In genomic region chr14:90760591-90761316, GRCh38 we compare ENCODE assay signal across 8 cellular contexts. TPM values are rescaled to one million over a fixed set of nuclear protein-coding genes. Genes with fewer than 3 reads are reported as not detected.
DNase-seq lines count a peak whose midpoint lies in the region; ATAC-seq and TF ChIP-seq lines count a peak whose summit lies in the region.

No MANE protein-coding gene starts in this region.

- peaks cover 6% of the 10 kb centered on the region for H3K4me1 Mint-ChIP-seq in activated T-helper 1 cell treated with anti-CD3 and anti-CD28 coated beads, Interleukin-12 subunit alpha, Interleukin-12 subunit beta, Interleukin-2, Interleukin-4 antibody, amounts not matched to agents 30 ng/mL and 10 ng/mL and 1 ng/mL, durations not matched to agents 14 hours and 24 hours and 36 hours (ENCODE audit: low read depth)
- H3K4me1 Mint-ChIP-seq in CD8-positive, alpha-beta memory T cell, result peaks cover 5 to 17% (median 12%) of the 10 kb centered on the region in 3 donors

- H3K79me2 ChIP-seq in osteoblast (ENCODE audit: insufficient read depth, low read length), result no peaks in the 10 kb centered on the region

- no peaks in the 10 kb centered on the region for H3K36me3 Mint-ChIP-seq in activated T-helper 1 cell treated with anti-CD3 and anti-CD28 coated beads, Interleukin-12 subunit alpha, Interleukin-12 subunit beta, Interleukin-2, Interleukin-4 antibody, amounts not matched to agents 30 ng/mL and 10 ng/mL and 1 ng/mL, durations not matched to agents 14 hours and 24 hours and 36 hours (ENCODE audit: low read depth)
- H3K36me3 Mint-ChIP-seq in CD8-positive, alpha-beta memory T cell, result peaks cover 0 to 31% (median 2%) of the 10 kb centered on the region in 3 donors

- no peak overlapping the region for H3K27ac Mint-ChIP-seq in activated T-helper 1 cell treated with anti-CD3 and anti-CD28 coated beads, Interleukin-12 subunit alpha, Interleukin-12 subunit beta, Interleukin-2, Interleukin-4 antibody, amounts not matched to agents 30 ng/mL and 10 ng/mL and 1 ng/mL, durations not matched to agents 14 hours and 24 hours and 36 hours
- no peak overlapping the region for H3K27ac Mint-ChIP-seq in CD8-positive, alpha-beta memory T cell

- peaks cover 24% of the 10 kb centered on the region for H3K27me3 Mint-ChIP-seq in activated T-helper 1 cell treated with anti-CD3 and anti-CD28 coated beads, Interleukin-12 subunit alpha, Interleukin-12 subunit beta, Interleukin-2, Interleukin-4 antibody, amounts not matched to agents 30 ng/mL and 10 ng/mL and 1 ng/mL, durations not matched to agents 14 hours and 24 hours and 36 hours (ENCODE audit: insufficient read depth)
- peaks cover 5 to 23% of the 10 kb centered on the region in 2 donors for H3K27me3 Mint-ChIP-seq in CD8-positive, alpha-beta memory T cell

- H4K20me1 ChIP-seq in osteoblast (ENCODE audit: insufficient read depth, low read length), result no peaks in the 10 kb centered on the region

- H3K4me3 ChIP-seq in osteoblast (ENCODE audit: insufficient read depth, low read length), result no peak overlapping the region
- H3K4me3 ChIP-seq in CD8-positive, alpha-beta memory T cell (ENCODE audit: low read length), result no peak overlapping the region

- peaks cover 19% of the 10 kb centered on the region for H3K9me3 Mint-ChIP-seq in activated T-helper 1 cell treated with anti-CD3 and anti-CD28 coated beads, Interleukin-12 subunit alpha, Interleukin-12 subunit beta, Interleukin-2, Interleukin-4 antibody, amounts not matched to agents 30 ng/mL and 10 ng/mL and 1 ng/mL, durations not matched to agents 14 hours and 24 hours and 36 hours
- H3K9me3 Mint-ChIP-seq in CD8-positive, alpha-beta memory T cell, result peaks cover 16 to 26% (median 22%) of the 10 kb centered on the region in 5 donors

- no peak overlapping the region for H2AFZ ChIP-seq in osteoblast (ENCODE audit: low read length)

- H3K36me3 ChIP-seq in osteoblast (ENCODE audit: insufficient read depth, low read length), result no peaks in the 10 kb centered on the region
- no peaks in the 10 kb centered on the region for H3K36me3 ChIP-seq in CD8-positive, alpha-beta memory T cell (ENCODE audit: insufficient read depth, low read length)

- intact Hi-C loops in activated T-helper 1 cell treated with anti-CD3 and anti-CD28 coated beads, Interleukin-12 subunit alpha, Interleukin-12 subunit beta, Interleukin-2, Interleukin-4 antibody, amounts not matched to agents 30 ng/mL and 10 ng/mL and 1 ng/mL, durations not matched to agents 14 hours and 24 hours and 36 hours (cut with micrococcal nuclease), result no loop called here

- CTCF ChIA-PET in CD8-positive, alpha-beta memory T cell (lab: Charles Lee), result interaction anchor here (1.0 to 2.7 kb wide), 4 partner anchors 8 to 361 kb away, joined by 3 to 12 read pairs (median 3); no protein-coding TSS in a partner anchor

- no peak overlapping the region for H3K4me2 ChIP-seq in osteoblast (ENCODE audit: insufficient read depth, low read length)

- H3K4me3 Mint-ChIP-seq in activated T-helper 1 cell treated with anti-CD3 and anti-CD28 coated beads, Interleukin-12 subunit alpha, Interleukin-12 subunit beta, Interleukin-2, Interleukin-4 antibody, amounts not matched to agents 30 ng/mL and 10 ng/mL and 1 ng/mL, durations not matched to agents 14 hours and 24 hours and 36 hours, result no peak overlapping the region
- H3K4me3 Mint-ChIP-seq in CD8-positive, alpha-beta memory T cell, result no peak overlapping the region

- POLR2A ChIA-PET in CD8-positive, alpha-beta memory T cell (lab: Charles Lee), result no interaction called here

- H3K9me3 ChIP-seq in osteoblast (ENCODE audit: low read depth, low read length), result no peaks in the 10 kb centered on the region
- H3K9me3 ChIP-seq in CD8-positive, alpha-beta memory T cell (ENCODE audit: low read length), result peaks cover 7% of the 10 kb centered on the region

- peaks cover 12% of the 10 kb centered on the region for H3K4me1 ChIP-seq in osteoblast (ENCODE audit: insufficient read depth, low read length)
- peaks cover 16% of the 10 kb centered on the region for H3K4me1 ChIP-seq in CD8-positive, alpha-beta memory T cell (ENCODE audit: insufficient read depth, low read length)

- no peaks in the 10 kb centered on the region for H3K27me3 ChIP-seq in osteoblast (ENCODE audit: insufficient read depth, low read length)
- no peaks in the 10 kb centered on the region for H3K27me3 ChIP-seq in CD8-positive, alpha-beta memory T cell (ENCODE audit: insufficient read depth, low read length, poor library complexity, severe bottlenecking)

- TF ChIP-seq CTCF in osteoblast (IDR thresholded peaks at IDR 0.05; ENCODE audit: extremely low read depth, low read depth, low read length), result peak; percentile 63

- no peak for ATAC-seq in HG03457 (IDR thresholded peaks at IDR 0.05; ENCODE audit: unreplicated experiment)

- DNase-seq in NCI-H2107 treated with DMSO at 0.1 percent for 48 hours (lab: John Stamatoyannopoulos, UW; ENCODE audit: unreplicated experiment) (peak; percentile 21), NCI-H2107 (lab: John Stamatoyannopoulos, UW) (no peak), NCI-H2081 treated with DMSO at 0.1 percent for 48 hours (lab: John Stamatoyannopoulos, UW) (peak; percentile 6), cerebellar cortex (ENCODE audit: low spot score) (peak; percentile 55), osteoblast (ENCODE audit: insufficient read length, low spot score, missing footprints) (no peak)
- DNase-seq in activated T-helper 1 cell treated with anti-CD3 and anti-CD28 coated beads, Interleukin-12 subunit alpha, Interleukin-12 subunit beta, Interleukin-2, Interleukin-4 antibody, amounts not matched to agents 30 ng/mL and 10 ng/mL and 1 ng/mL, durations not matched to agents 14 hours and 24 hours and 36 hours (ENCODE audit: low spot score), result no peak
- no peak for DNase-seq in CD8-positive, alpha-beta memory T cell

- H3K27ac ChIP-seq in osteoblast (ENCODE audit: low read depth, low read length), result no peak overlapping the region
- no peak overlapping the region for H3K27ac ChIP-seq in CD8-positive, alpha-beta memory T cell (ENCODE audit: low read depth, low read length)

RNA-seq across cellular contexts. Expression of gene TTC7B, which starts 55.5 kb away (rescaled TPM):
- total RNA-seq in osteoblast, result 14.5 and 24.2 TPM in 2 replicates
- 3.1 and 4.3 TPM in 2 replicates for total RNA-seq in activated T-helper 1 cell treated with anti-CD3 and anti-CD28 coated beads, Interleukin-12 subunit alpha, Interleukin-12 subunit beta, Interleukin-2, Interleukin-4 antibody, amounts not matched to agents 30 ng/mL and 10 ng/mL and 1 ng/mL, durations not matched to agents 14 hours and 24 hours and 36 hours
- 1 to 10 TPM; 5.2 to 5.8 TPM for total RNA-seq in CD8-positive, alpha-beta memory T cell
- 1.7 TPM for polyA plus RNA-seq in CD8-positive, alpha-beta memory T cell

Comparison
In these comparisons a context has a peak if more than half of its experiments do, and no peak if none do; other contexts are left out.
1. DNase-seq: peak in NCI-H2107 treated with DMSO at 0.1 percent for 48 hours (single experiment), NCI-H2081 treated with DMSO at 0.1 percent for 48 hours (single experiment) and cerebellar cortex (single experiment); none in NCI-H2107 (single experiment), osteoblast (single experiment), activated T-helper 1 cell treated with anti-CD3 and anti-CD28 coated beads, Interleukin-12 subunit alpha, Interleukin-12 subunit beta, Interleukin-2, Interleukin-4 antibody, amounts not matched to agents 30 ng/mL and 10 ng/mL and 1 ng/mL, durations not matched to agents 14 hours and 24 hours and 36 hours (single experiment) and CD8-positive, alpha-beta memory T cell (0 of 5).